17 cellular contexts compared by ENCODE assay signal in the genomic region with DNA sequence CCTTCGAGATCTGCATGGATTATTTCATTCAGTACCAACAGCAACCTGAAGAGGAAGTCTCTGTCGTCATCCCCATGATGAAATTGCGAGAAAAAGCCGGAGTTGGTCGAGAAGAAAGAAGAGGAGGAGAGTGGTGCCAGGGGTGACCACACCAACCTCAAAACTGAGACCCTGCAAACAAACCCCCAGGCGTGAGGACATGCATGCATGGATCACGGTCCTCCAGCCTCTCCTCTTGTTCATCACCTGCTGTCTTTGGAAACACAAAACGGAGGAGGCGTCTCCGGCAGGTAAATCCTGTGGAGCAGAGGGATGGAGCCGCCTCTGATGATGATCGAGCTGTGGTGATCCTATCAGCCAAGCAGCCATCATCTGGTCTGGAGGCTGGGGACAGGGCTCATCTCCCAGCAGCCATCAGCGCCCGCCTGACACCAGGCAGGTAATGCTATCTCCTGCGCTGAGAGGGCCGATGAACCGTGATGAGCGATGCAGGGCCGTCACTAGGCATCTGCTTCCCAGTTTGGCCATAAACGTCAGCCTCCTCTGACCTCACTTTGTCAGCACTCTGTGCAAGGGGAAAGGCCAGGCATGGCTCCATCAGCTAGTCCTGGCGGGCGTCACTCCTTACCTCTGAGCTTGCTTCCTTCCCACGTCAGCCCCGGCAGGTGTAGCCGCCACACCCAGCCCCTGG.
"Had no signal": no experiment of that assay in that cellular context is flagged by ENCODE, and none has a peak within 500 bp of the region (broad histone marks: within the 10 kb centered on the region; RNA-seq: fewer than 3 reads in every experiment).

No MANE protein-coding gene starts in this region.

- H3K27ac ChIP-seq: dorsolateral prefrontal cortex, gastrocnemius medialis, heart right ventricle, left lung, lower lobe of right lung, parathyroid adenoma, vagina had no signal

- H2AFZ ChIP-seq: parathyroid adenoma had no signal

- H3K9ac ChIP-seq: parathyroid adenoma had no signal

- DNase-seq: cortex of kidney; dorsolateral prefrontal cortex; effector memory CD4-positive, alpha-beta T cell; gastrocnemius medialis; heart right ventricle; left lung; lower lobe of right lung; natural killer cell; small intestine; stimulated activated CD4-positive, alpha-beta T cell treated with anti-CD3 and anti-CD28 coated beads, Interleukin-12 subunit alpha, Interleukin-12 subunit beta, amount 100 ng/mL, for 4 hours; stimulated activated CD4-positive, alpha-beta T cell treated with anti-CD3 and anti-CD28 coated beads, Interleukin-2, amount 100 ng/mL, for 48 hours; stimulated activated naive CD4-positive, alpha-beta T cell treated with Interleukin-2 at 50 U/mL for 16 hours; trophoblast cell had no signal

- H3K9me3 ChIP-seq: gastrocnemius medialis, lower lobe of right lung, vagina had no signal

- H3K4me3 ChIP-seq: gastrocnemius medialis, heart right ventricle, left lung, lower lobe of right lung, vagina had no signal

- H3K27me3 ChIP-seq: gastrocnemius medialis, vagina had no signal

- H3K79me2 ChIP-seq: parathyroid adenoma had no signal

- FAIRE-seq: endometrium, islet of Langerhans, small intestine had no signal

- H3K36me3 ChIP-seq: gastrocnemius medialis, heart right ventricle, left lung, lower lobe of right lung, vagina had no signal

- H3K4me1 ChIP-seq: gastrocnemius medialis, heart right ventricle, left lung, lower lobe of right lung, parathyroid adenoma, vagina had no signal
